Comparison of ENCODE assay signal across 27 cellular contexts in genomic region chr11:23127706-23128105, GRCh38.
"Had no signal": no experiment of that assay in that cellular context is flagged by ENCODE, and none has a peak within 500 bp of the region (broad histone marks: within the 10 kb centered on the region; RNA-seq: fewer than 3 reads in every experiment).

No MANE protein-coding gene starts in this region.

- H3K4me3 ChIP-seq: left lung, lower lobe of right lung, right atrium auricular region, right lobe of liver, smooth muscle cell, tibial nerve, uterus had no signal

- H3K36me3 Mint-ChIP-seq: stimulated activated memory B cell treated with anti-CD40 and anti-IgM and Interleukin-4, amounts not matched to agents 10 μg/mL and 1 μg/mL and 100 μg/mL, for 72 hours; type B pancreatic cell had no signal

- H3K4me1 Mint-ChIP-seq: naive thymus-derived CD8-positive, alpha-beta T cell; nephron; stimulated activated memory B cell treated with anti-CD40 and anti-IgM and Interleukin-4, amounts not matched to agents 10 μg/mL and 1 μg/mL and 100 μg/mL, for 72 hours; stimulated activated naive CD8-positive, alpha-beta T cell treated with anti-CD3 and anti-CD28 coated beads, Interleukin-15, amount 100 ng/mL, for 72 hours had no signal

- H3K27ac Mint-ChIP-seq: immature natural killer cell; naive thymus-derived CD8-positive, alpha-beta T cell; stimulated activated memory B cell treated with anti-CD40 and anti-IgM and Interleukin-4, amounts not matched to agents 10 μg/mL and 1 μg/mL and 100 μg/mL, for 72 hours; stimulated activated naive CD8-positive, alpha-beta T cell treated with anti-CD3 and anti-CD28 coated beads, Interleukin-15, amount 100 ng/mL, for 72 hours; type B pancreatic cell had no signal

- H3K27me3 Mint-ChIP-seq: naive thymus-derived CD8-positive, alpha-beta T cell; stimulated activated memory B cell treated with anti-CD40 and anti-IgM and Interleukin-4, amounts not matched to agents 10 μg/mL and 1 μg/mL and 100 μg/mL, for 72 hours; stimulated activated naive CD8-positive, alpha-beta T cell treated with anti-CD3 and anti-CD28 coated beads, Interleukin-15, amount 100 ng/mL, for 72 hours; type B pancreatic cell had no signal

- FAIRE-seq: islet of Langerhans, kidney had no signal

- H3K27me3 ChIP-seq: left lung, neutrophil, right atrium auricular region, right lobe of liver, tibial nerve, uterus had no signal

- DNase-seq: hypothalamus; immature natural killer cell; left colon; left lung; lower lobe of right lung; mammary epithelial cell; mesenchymal stem cell; naive thymus-derived CD8-positive, alpha-beta T cell; right lobe of liver; stimulated activated CD4-positive, alpha-beta T cell treated with anti-CD3 and anti-CD28 coated beads, Interleukin-1b, Interleukin-23, amount 100 ng/mL, for 48 hours; stimulated activated CD4-positive, alpha-beta T cell treated with anti-CD3 and anti-CD28 coated beads, Interleukin-2, amount 100 ng/mL, for 48 hours; stimulated activated CD4-positive, alpha-beta T cell treated with anti-CD3 and anti-CD28 coated beads, Interleukin-4, amount 100 ng/mL, for 4 hours; stimulated activated CD8-positive, alpha-beta memory T cell treated with anti-CD3 and anti-CD28 coated beads, Interleukin-4, amount 100 ng/mL, for 48 hours; stimulated activated naive CD4-positive, alpha-beta T cell treated with Interleukin-2 at 50 U/mL for 16 hours; stimulated activated naive CD8-positive, alpha-beta T cell treated with anti-CD3 and anti-CD28 coated beads, Interleukin-15, amount 100 ng/mL, for 72 hours; substantia nigra; uterus had no signal

- H3K36me3 ChIP-seq: left lung, lower lobe of right lung, neutrophil, right atrium auricular region, right lobe of liver, tibial nerve, uterus had no signal

- H3K4me3 Mint-ChIP-seq: immature natural killer cell; naive thymus-derived CD8-positive, alpha-beta T cell; nephron; neural crest cell; stimulated activated memory B cell treated with anti-CD40 and anti-IgM and Interleukin-4, amounts not matched to agents 10 μg/mL and 1 μg/mL and 100 μg/mL, for 72 hours; stimulated activated naive CD8-positive, alpha-beta T cell treated with anti-CD3 and anti-CD28 coated beads, Interleukin-15, amount 100 ng/mL, for 72 hours; type B pancreatic cell had no signal

- ATAC-seq: left colon; left lung; lower lobe of right lung; naive thymus-derived CD8-positive, alpha-beta T cell; right lobe of liver; stimulated activated memory B cell treated with anti-CD40 and anti-IgM and Interleukin-4, amounts not matched to agents 10 μg/mL and 1 μg/mL and 100 μg/mL, for 72 hours; stimulated activated naive CD8-positive, alpha-beta T cell treated with anti-CD3 and anti-CD28 coated beads, Interleukin-15, amount 100 ng/mL, for 72 hours had no signal
